Comparison of ENCODE assay signal across 34 cellular contexts in genomic region chr16:64641343-64641742, GRCh38.
"Had no signal": no experiment of that assay in that cellular context is flagged by ENCODE, and none has a peak within 500 bp of the region (broad histone marks: within the 10 kb centered on the region; RNA-seq: fewer than 3 reads in every experiment).

No MANE protein-coding gene starts in this region.

- H3K27ac ChIP-seq: adrenal gland, ascending aorta, body of pancreas, brain microvascular endothelial cell, breast epithelium, cardiac muscle cell had no signal

- ATAC-seq: activated naive CD4-positive, alpha-beta T cell treated with anti-CD3 and anti-CD28 coated beads, Interleukin-2, amount 50 U/mL, for 72 hours; activated naive CD8-positive, alpha-beta T cell treated with anti-CD3 and anti-CD28 coated beads, Interleukin-2, amount 50 U/mL, for 24 hours; activated T-cell treated with anti-CD3 and anti-CD28 coated beads, Interleukin-2, amount 50 U/mL, for 4 hours; activated T-cell treated with anti-CD3 and anti-CD28 coated beads, Interleukin-2, amount 50 U/mL, for 72 hours; activated T-helper 17 cell treated with anti-CD3 and anti-CD28 coated beads, Interleukin-2, amount 50 U/mL, for 72 hours; body of pancreas had no signal

- H3K27me3 ChIP-seq: adrenal gland, ascending aorta, body of pancreas, brain microvascular endothelial cell, breast epithelium, cardiac muscle cell had no signal

- H3K9me3 ChIP-seq: adrenal gland, ascending aorta, body of pancreas had no signal

- DNase-seq: activated effector memory CD4-positive, alpha-beta T cell treated with anti-CD3 and anti-CD28 coated beads, Interleukin-2, amount 50 U/mL, for 16 hours; activated effector memory CD4-positive, alpha-beta T cell treated with Interleukin-2 at 50 U/mL for 16 hours; activated gamma-delta T cell; activated gamma-delta T cell treated with Interleukin-2 at 50 U/mL for 16 hours; activated naive CD4-positive, alpha-beta T cell; activated naive CD4-positive, alpha-beta T cell treated with anti-CD3 and anti-CD28 coated beads for 36 hours; activated naive CD4-positive, alpha-beta T cell treated with anti-CD3 and anti-CD28 coated beads, Interleukin-2, amount 10 ng/mL, durations not matched to agents 7 days and 5 days; activated naive CD4-positive, alpha-beta T cell treated with anti-CD3 and anti-CD28 coated beads, Interleukin-2, amount 50 U/mL, for 16 hours; activated naive CD4-positive, alpha-beta T cell treated with Interleukin-2 at 50 U/mL for 16 hours; activated naive CD8-positive, alpha-beta T cell treated with anti-CD3 and anti-CD28 coated beads for 36 hours; activated naive CD8-positive, alpha-beta T cell treated with anti-CD3 and anti-CD28 coated beads, Interleukin-2, amount 10 ng/mL, durations not matched to agents 7 days and 5 days; activated naive CD8-positive, alpha-beta T cell treated with anti-CD3 and anti-CD28 coated beads, Interleukin-2, amount 50 U/mL, for 24 hours; activated T-cell treated with anti-CD3 and anti-CD28 coated beads, Interleukin-2, amount 50 U/mL, for 1 hour; activated T-cell treated with anti-CD3 and anti-CD28 coated beads, Interleukin-2, amount 50 U/mL, for 24 hours; activated T-cell treated with anti-CD3 and anti-CD28 coated beads, Interleukin-2, amount 50 U/mL, for 4 hours; activated T-cell treated with anti-CD3 and anti-CD28 coated beads, Interleukin-2, amount 50 U/mL, for 48 hours; activated T-cell treated with anti-CD3 and anti-CD28 coated beads, Interleukin-2, amount 50 U/mL, for 72 hours; adrenal gland; amniotic stem cell; amygdala; anterior cingulate cortex; aorta; body of pancreas; brain microvascular endothelial cell; caudate nucleus; central memory CD4-positive, alpha-beta T cell; cerebellar nuclear complex had no signal

- FAIRE-seq: astrocyte, bronchial epithelial cell had no signal

- H3K4me3 ChIP-seq: adrenal gland, ascending aorta, body of pancreas, breast epithelium, cardiac muscle cell had no signal

- H3K36me3 ChIP-seq: adrenal gland, ascending aorta, brain microvascular endothelial cell, breast epithelium, cardiac muscle cell had no signal

- H3K4me1 ChIP-seq: adrenal gland, ascending aorta, body of pancreas, breast epithelium had no signal
